ENCODE assay signal across 1 cellular context in genomic region chr17:76726766-76727718, GRCh38.
A peak's percentile ranks its signal among the peaks of the same experiment; 100 is the strongest.
TF ChIP-seq lines count a peak whose summit lies in the region.

METTL23 (plus strand) TSS chr17:76726839; CDS start chr17:76729711, 2,872 bp downstream.

TF ChIP-seq in K562, 482 proteins besides CTCF, POLR2A, EP300 and RAD21 (continued from another document and continues in another):
- TF ChIP-seq MNT (conservative IDR thresholded peaks at IDR 0.05) (peak; percentile 97), ELF4 (CRISPR knock-in tag; IDR thresholded peaks at IDR 0.05) (no peak), FIP1L1 (IDR thresholded peaks at IDR 0.05; ENCODE audit: low read depth, low read length, poor library complexity, severe bottlenecking) (peak; percentile 81), ZNF263 (CRISPR knock-in tag; IDR thresholded peaks at IDR 0.05; ENCODE audit: borderline replicate concordance) (no peak), ZNF592 (IDR thresholded peaks at IDR 0.05) (peak; percentile 72), HSF4 (CRISPR knock-in tag; IDR thresholded peaks at IDR 0.05; ENCODE audit: borderline replicate concordance) (no peak), CREB3L1 (IDR thresholded peaks at IDR 0.05; ENCODE audit: borderline replicate concordance, low read depth) (peak; percentile 88), PREB (CRISPR knock-in tag; IDR thresholded peaks at IDR 0.05) (0 out of 2 replicates have a peak, but pooled peaks have one; percentile 66), ZNF395 (CRISPR knock-in tag; IDR thresholded peaks at IDR 0.05) (peak; percentile 84; the same call in 1 of the 2 replicates), KAT7 (CRISPR knock-in tag; IDR thresholded peaks at IDR 0.05; ENCODE audit: borderline replicate concordance) (0 out of 2 replicates have a peak, but pooled peaks have one; percentile 79), TEAD1 (CRISPR knock-in tag; IDR thresholded peaks at IDR 0.05) (no peak), ZNF134 (CRISPR knock-in tag; conservative IDR thresholded peaks at IDR 0.05) (no peak), FOXK1 (CRISPR knock-in tag; IDR thresholded peaks at IDR 0.05; ENCODE audit: borderline replicate concordance) (no peak), MAFG (tag; conservative IDR thresholded peaks at IDR 0.05) (no peak), ZNF561 (CRISPR knock-in tag; conservative IDR thresholded peaks at IDR 0.05) (no peak), FOXA3 (CRISPR knock-in tag; conservative IDR thresholded peaks at IDR 0.05 in 1 of 2, IDR thresholded peaks at IDR 0.05 in 1 of 2) (no peak), VEZF1 (CRISPR knock-in tag; IDR thresholded peaks at IDR 0.05) (peak; percentile 95), ATF7 (IDR thresholded peaks at IDR 0.05) (peak; percentile 13), ZFPM2 (CRISPR knock-in tag; IDR thresholded peaks at IDR 0.05) (0 out of 2 replicates have a peak, but pooled peaks have one; percentile 39), MED1 (CRISPR knock-in tag; IDR thresholded peaks at IDR 0.05; ENCODE audit: borderline replicate concordance) (no peak), ZNF696 (CRISPR knock-in tag; conservative IDR thresholded peaks at IDR 0.05) (no peak), HEY1 (CRISPR knock-in tag; IDR thresholded peaks at IDR 0.05; ENCODE audit: borderline replicate concordance) (no peak), FOXM1 (IDR thresholded peaks at IDR 0.05; ENCODE audit: low read depth) (peak; percentile 13; the same call in 1 of the 2 replicates), FOXM1 (CRISPR knock-in tag; IDR thresholded peaks at IDR 0.05; ENCODE audit: low read depth) (no peak), BRF1 (IDR thresholded peaks at IDR 0.05; ENCODE audit: borderline replicate concordance, extremely low read depth, insufficient read length) (no peak), HMG20A (CRISPR knock-in tag; conservative IDR thresholded peaks at IDR 0.05) (no peak), BRD9 (IDR thresholded peaks at IDR 0.05; ENCODE audit: low read depth, partially characterized antibody) (no peak), ZNF282 (CRISPR knock-in tag; IDR thresholded peaks at IDR 0.05) (0 out of 2 replicates have a peak, but pooled peaks have one; percentile 64), ZKSCAN8 (CRISPR knock-in tag; IDR thresholded peaks at IDR 0.05) (no peak), KHSRP (IDR thresholded peaks at IDR 0.05) (no peak), BRD4 (IDR thresholded peaks at IDR 0.05) (peak; percentile 64; the same call in 1 of the 2 replicates), TAF1 (IDR thresholded peaks at IDR 0.05; ENCODE audit: control insufficient read depth, extremely low read depth, insufficient read depth, low read length, severe bottlenecking) (peak; percentile 10), E2F1 (CRISPR knock-in tag; IDR thresholded peaks at IDR 0.05) (peak; percentile 71), BCOR (IDR thresholded peaks at IDR 0.05) (0 out of 2 replicates have a peak, but pooled peaks have one; percentile 43), MCM7 (IDR thresholded peaks at IDR 0.05) (no peak), ETV6 (IDR thresholded peaks at IDR 0.05; ENCODE audit: borderline replicate concordance in 1 of 2, low read depth in 2 of 2, low read length in 1 of 2) (no peak), ETV6 (CRISPR knock-in tag; IDR thresholded peaks at IDR 0.05; ENCODE audit: borderline replicate concordance) (no peak), SPI1 (IDR thresholded peaks at IDR 0.05; ENCODE audit: borderline replicate concordance, low read depth, low read length) (no peak), RFX1 (IDR thresholded peaks at IDR 0.05) (no peak), STAT5A (IDR thresholded peaks at IDR 0.05; ENCODE audit: borderline replicate concordance, low read length) (no peak), SRSF3 (IDR thresholded peaks at IDR 0.05; ENCODE audit: insufficient read depth, low read length) (0 out of 2 replicates have a peak, but pooled peaks have one; percentile 86), SRSF7 (optimal IDR thresholded peaks at IDR 0.05; ENCODE audit: low read depth, low read length) (no peak), ZNF280B (CRISPR knock-in tag; IDR thresholded peaks at IDR 0.05) (no peak), ZNF717 (CRISPR knock-in tag; IDR thresholded peaks at IDR 0.05) (no peak)
